ENCODE assay signal across 9 cellular contexts in the genomic region with DNA sequence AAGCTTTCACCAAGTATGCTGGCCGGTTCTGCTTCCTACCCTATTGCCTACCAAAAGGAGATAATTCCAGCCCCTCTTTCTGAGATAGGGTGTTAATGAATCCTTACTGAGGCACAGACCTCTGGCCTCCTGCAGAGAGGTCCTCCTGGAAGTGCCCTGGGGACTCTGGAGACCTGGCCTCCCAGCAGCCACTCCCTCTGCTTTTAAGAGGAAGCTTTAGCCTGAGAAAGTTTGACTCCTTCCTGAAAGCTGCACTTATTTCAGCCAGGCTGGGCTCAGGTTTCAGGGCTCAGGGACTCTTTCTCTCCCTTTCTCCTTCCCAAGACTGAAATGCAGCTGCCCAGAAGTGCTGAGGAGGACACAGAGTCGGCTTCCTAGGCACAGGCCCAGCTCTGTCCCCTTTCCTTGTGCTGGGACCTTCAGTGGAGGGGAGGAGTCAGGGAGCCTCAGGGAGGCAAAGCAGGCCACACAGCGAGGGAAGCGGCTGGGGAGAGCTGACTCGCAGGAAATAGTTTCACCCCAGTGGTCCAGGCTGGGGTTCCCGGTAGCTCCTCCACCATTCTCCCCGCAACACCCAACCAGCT.
DNase-seq lines count a peak whose midpoint lies in the region; ATAC-seq, FAIRE-seq and TF ChIP-seq lines count a peak whose summit lies in the region.
"Had no signal": no experiment of that assay in that cellular context is flagged by ENCODE, and none has a peak within 500 bp of the region (broad histone marks: within the 10 kb centered on the region; RNA-seq: fewer than 3 reads in every experiment).

No MANE protein-coding gene starts in this region.

- TF ChIP-seq POLR2A in esophagus squamous epithelium (IDR thresholded peaks at IDR 0.05) = no peak

- peak overlapping the region in 3 of 4 donors; percentile 36 to 63 (median 46) for H3K27ac ChIP-seq in esophagus squamous epithelium

- ATAC-seq in HG02759 (IDR thresholded peaks at IDR 0.05; ENCODE audit: unreplicated experiment) = no peak
- no peak for ATAC-seq in HG03460 (IDR thresholded peaks at IDR 0.05; ENCODE audit: unreplicated experiment)

- H3K27me3 Mint-ChIP-seq in nephron (ENCODE audit: low read depth) = no peaks in the 10 kb centered on the region

- H3K4me3 ChIP-seq in NT2/D1 (ENCODE audit: insufficient read length, low read depth) (no peak overlapping the region), esophagus squamous epithelium (no peak overlapping the region)

- peak overlapping the region; percentile 93 to 97 (median 94) for H3K27ac Mint-ChIP-seq in nephron

- no peak for TF ChIP-seq CTCF in esophagus squamous epithelium (IDR thresholded peaks at IDR 0.05)
- TF ChIP-seq CTCF in nephron (IDR thresholded peaks at IDR 0.05; ENCODE audit: unreplicated experiment in 3 of 3) = no peak

- H3K9me3 ChIP-seq in NT2/D1 (ENCODE audit: insufficient read depth, low read length) = peaks cover 5% of the 10 kb centered on the region; the same call in 1 of the 2 replicates
- H3K9me3 ChIP-seq in esophagus squamous epithelium = no peaks in the 10 kb centered on the region

- H3K9me3 Mint-ChIP-seq in nephron = peaks cover 2% of the 10 kb centered on the region

- FAIRE-seq in frontal cortex (lab: Jason Lieb, UNC) = no peak

- peak overlapping the region; percentile 16 to 70 (median 51) for H3K4me3 Mint-ChIP-seq in nephron

- H3K27me3 ChIP-seq in NT2/D1 (ENCODE audit: insufficient read depth, insufficient read length) (no peaks in the 10 kb centered on the region), esophagus squamous epithelium (peaks cover 0 to 5% (median 0%) of the 10 kb centered on the region in 4 donors)

- 37 to 38% methylated on average over 7 of the region's 7 CpGs for WGBS in esophagus squamous epithelium, 2 donors

- peaks cover 3% of the 10 kb centered on the region for H3K36me3 Mint-ChIP-seq in nephron (ENCODE audit: low read depth)

- H3K4me1 ChIP-seq in NT2/D1 (ENCODE audit: insufficient read depth, insufficient read length) = peaks cover 18% of the 10 kb centered on the region
- H3K4me1 ChIP-seq in esophagus squamous epithelium = peaks cover 7 to 46% (median 12%) of the 10 kb centered on the region in 3 donors

- H3K4me1 Mint-ChIP-seq in nephron = peaks cover 74% of the 10 kb centered on the region

- intact Hi-C loops in esophagus squamous epithelium (cut with DNase I) = no loop called here

- no peaks in the 10 kb centered on the region for H3K36me3 ChIP-seq in NT2/D1 (ENCODE audit: insufficient read depth, insufficient read length, low read length)
- no peaks in the 10 kb centered on the region for H3K36me3 ChIP-seq in esophagus squamous epithelium

- peak; percentile 14 for DNase-seq in DMS79 treated with DMSO at 0.1 percent for 48 hours (lab: John Stamatoyannopoulos, UW)
- DNase-seq in NT2/D1 (ENCODE audit: low read depth, low spot score) = no peak
- DNase-seq in esophagus squamous epithelium (lab: John Stamatoyannopoulos, UW) = no peak
- no peak for DNase-seq in stimulated activated CD4-positive, alpha-beta T cell treated with anti-CD3 and anti-CD28 coated beads, Interleukin-2, amount 100 ng/mL, for 48 hours
- DNase-seq in frontal cortex (ENCODE audit: low spot score in 2 of 2) = no peak
- DNase-seq: NCI-H1930 had no signal

- peak overlapping the region; percentile 44 for H3K9ac ChIP-seq in NT2/D1 (ENCODE audit: insufficient read length, low read depth)
